ENCODE assay signal across 10 cellular contexts in the genomic region with DNA sequence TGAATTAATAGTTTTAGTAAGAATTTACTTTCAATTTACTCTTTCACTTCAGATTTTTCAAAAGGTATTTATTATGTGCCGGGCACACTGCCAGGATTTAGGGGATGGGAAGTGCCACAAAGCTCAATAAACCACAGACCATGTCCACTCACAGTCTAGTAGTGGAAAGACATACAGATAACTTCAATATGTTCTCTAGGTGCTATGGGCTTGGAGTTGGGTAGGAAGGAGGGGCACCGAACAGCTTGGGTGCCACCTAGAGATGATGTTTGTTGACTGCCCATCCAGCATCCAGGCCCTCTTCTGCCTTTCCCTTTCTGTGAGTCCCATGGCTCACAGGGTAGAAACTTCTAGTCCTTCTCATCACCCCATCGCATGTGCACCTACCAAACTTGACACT. TPM values are rescaled to one million over a fixed set of nuclear protein-coding genes. Genes with fewer than 3 reads are reported as not detected.
A peak's percentile ranks its signal among the peaks of the same experiment; 100 is the strongest.
DNase-seq lines count a peak whose midpoint lies in the region; ATAC-seq and TF ChIP-seq lines count a peak whose summit lies in the region.
"Had no signal": no experiment of that assay in that cellular context is flagged by ENCODE, and none has a peak within 500 bp of the region (broad histone marks: within the 10 kb centered on the region; RNA-seq: fewer than 3 reads in every experiment).

No MANE protein-coding gene starts in this region.

- no peak overlapping the region for H3K27ac Mint-ChIP-seq in glutamatergic neuron (ENCODE audit: unreplicated experiment)
- H3K27ac Mint-ChIP-seq: dendritic cell treated with granulocyte-macrophage colony-stimulating factor and Interleukin-4, amounts not matched to agents 40 ng/mL and 50 ng/mL, for 4 days had no signal

- H3K4me1 Mint-ChIP-seq in glutamatergic neuron (ENCODE audit: low read depth, unreplicated experiment), result no peaks in the 10 kb centered on the region

- POLR2A ChIA-PET in RWPE1 (lab: Yijun Ruan, JAX; ENCODE audit: low non-redundant PET), result no interaction called here

- H3K4me3 Mint-ChIP-seq in glutamatergic neuron (ENCODE audit: unreplicated experiment), result no peak overlapping the region
- H3K4me3 Mint-ChIP-seq: dendritic cell treated with granulocyte-macrophage colony-stimulating factor and Interleukin-4, amounts not matched to agents 40 ng/mL and 50 ng/mL, for 4 days had no signal

- ATAC-seq in GM21423 (IDR thresholded peaks at IDR 0.05; ENCODE audit: unreplicated experiment), result peak; percentile 51

- peaks cover 2% of the 10 kb centered on the region for H3K9me3 Mint-ChIP-seq in glutamatergic neuron (ENCODE audit: unreplicated experiment)
- H3K9me3 Mint-ChIP-seq: dendritic cell treated with granulocyte-macrophage colony-stimulating factor and Interleukin-4, amounts not matched to agents 40 ng/mL and 50 ng/mL, for 4 days had no signal

- CTCF ChIA-PET in RWPE1 (lab: Yijun Ruan, JAX), result interaction anchor here (0.6 kb wide), 1 partner anchor 32 kb away, joined by 3 read pairs; no protein-coding TSS in a partner anchor

- H3K36me3 Mint-ChIP-seq in glutamatergic neuron (ENCODE audit: unreplicated experiment), result no peaks in the 10 kb centered on the region

- peaks cover 1% of the 10 kb centered on the region for H3K27me3 Mint-ChIP-seq in glutamatergic neuron (ENCODE audit: unreplicated experiment)

- TF ChIP-seq CTCF in RWPE1 (conservative IDR thresholded peaks at IDR 0.05; ENCODE audit: low read depth) (no peak), glutamatergic neuron (IDR thresholded peaks at IDR 0.05; ENCODE audit: partially characterized antibody, unreplicated experiment) (no peak)

- peak; percentile 57 for DNase-seq in GF-D8 (lab: John Stamatoyannopoulos, UW)
- peak; percentile 9 for DNase-seq in RWPE1 (ENCODE audit: low spot score)
- peak; percentile 30 for DNase-seq in midbrain (lab: John Stamatoyannopoulos, UW)
- no peak for DNase-seq in stimulated activated naive CD4-positive, alpha-beta T cell treated with Interleukin-2 at 50 U/mL for 16 hours (lab: John Stamatoyannopoulos, UW)
- DNase-seq in glutamatergic neuron, result no peak
- DNase-seq in activated naive CD4-positive, alpha-beta T cell (lab: John Stamatoyannopoulos, UW), result no peak

- no peak overlapping the region for H3K27ac ChIP-seq in RWPE1
- H3K27ac ChIP-seq: parathyroid adenoma, SJSA1 had no signal

RNA-seq across cellular contexts. Expression of gene MFAP3L, which starts 17.8 kb away (rescaled TPM):
- 8.4 TPM for total RNA-seq in glutamatergic neuron (ENCODE audit: unreplicated experiment)

Comparison
In these comparisons a context has a peak if more than half of its experiments do, and no peak if none do; other contexts are left out.
1. DNase-seq: peak in GF-D8 (single experiment), RWPE1 (single experiment) and midbrain (single experiment); none in stimulated activated naive CD4-positive, alpha-beta T cell treated with Interleukin-2 at 50 U/mL for 16 hours (single experiment), glutamatergic neuron (single experiment) and activated naive CD4-positive, alpha-beta T cell (0 of 4).